In genomic region chr20:44475694-44476560, GRCh38 we compare ENCODE assay signal across 8 cellular contexts. TPM values are rescaled to one million over a fixed set of nuclear protein-coding genes. Genes with fewer than 3 reads are reported as not detected.
DNase-seq lines count a peak whose midpoint lies in the region; ATAC-seq and TF ChIP-seq lines count a peak whose summit lies in the region.

A gene with protein sequence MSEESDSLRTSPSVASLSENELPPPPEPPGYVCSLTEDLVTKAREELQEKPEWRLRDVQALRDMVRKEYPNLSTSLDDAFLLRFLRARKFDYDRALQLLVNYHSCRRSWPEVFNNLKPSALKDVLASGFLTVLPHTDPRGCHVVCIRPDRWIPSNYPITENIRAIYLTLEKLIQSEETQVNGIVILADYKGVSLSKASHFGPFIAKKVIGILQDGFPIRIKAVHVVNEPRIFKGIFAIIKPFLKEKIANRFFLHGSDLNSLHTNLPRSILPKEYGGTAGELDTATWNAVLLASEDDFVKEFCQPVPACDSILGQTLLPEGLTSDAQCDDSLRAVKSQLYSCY (plus strand): TSS chr20:44475874. CDS start chr20:44480000, 4,126 bp downstream.

- H3K4me1 ChIP-seq in body of pancreas = peaks cover 23% of the 10 kb centered on the region
- H3K4me1 ChIP-seq in iPS-15b (ENCODE audit: control insufficient read depth, insufficient read depth, low read length) = peaks cover 3% of the 10 kb centered on the region

- ATAC-seq in HG03064 (IDR thresholded peaks at IDR 0.05; ENCODE audit: low read depth, unreplicated experiment) (peak; percentile 82), body of pancreas (peak; percentile 98)

- H3K9me3 ChIP-seq in body of pancreas (no peaks in the 10 kb centered on the region), iPS-15b (ENCODE audit: control insufficient read depth, insufficient read depth, low read length) (no peaks in the 10 kb centered on the region)

- intact Hi-C loops in body of pancreas (cut with DNase I) = no loop called here

- WGBS in body of pancreas, 2 donors = 3 to 5% methylated on average over 17 to 49 of the region's 55 CpGs

- DNase-seq in 8988T = peak; percentile 84
- peak; percentile 20 for DNase-seq in NCI-H2107 (lab: John Stamatoyannopoulos, UW)
- DNase-seq in UCSD-AML1 (lab: John Stamatoyannopoulos, UW; ENCODE audit: unreplicated experiment) = peak; percentile 89
- peak; percentile 90 to 94 (median 92) for DNase-seq in body of pancreas
- peak; percentile 57 for DNase-seq in skeletal muscle cell (ENCODE audit: low read depth)

- TF ChIP-seq POLR2A in GM18526 (IDR thresholded peaks at IDR 0.05; ENCODE audit: extremely low read depth, insufficient read length) = peak; percentile 98
- peak; percentile 93 to 98 (median 97) for TF ChIP-seq POLR2A in body of pancreas (IDR thresholded peaks at IDR 0.05)

- H3K36me3 ChIP-seq in body of pancreas (replicated peaks in 1 of 2; ENCODE audit: insufficient read depth in 1 of 2, low read depth in 2 of 2) (no peaks in the 10 kb centered on the region), iPS-15b (ENCODE audit: control insufficient read depth, insufficient read depth, low read length) (no peaks in the 10 kb centered on the region)

- TF ChIP-seq CTCF in body of pancreas (IDR thresholded peaks at IDR 0.05) = peak in 6 of 7 experiments; percentile 12 to 70 (median 50)

- H3K9ac ChIP-seq in iPS-15b (ENCODE audit: low read depth, low read length) = peak within 1 kb of the TSS; percentile 88

- peak within 1 kb of the TSS; percentile 37 to 71 for H3K4me3 ChIP-seq in body of pancreas
- peak within 1 kb of the TSS; percentile 92 for H3K4me3 ChIP-seq in iPS-15b (ENCODE audit: low read depth, low read length)
- peak within 1 kb of the TSS; percentile 96 for H3K4me3 ChIP-seq in skeletal muscle cell (ENCODE audit: low read depth, low read length)

- H3K27me3 ChIP-seq in body of pancreas = no peaks in the 10 kb centered on the region
- no peaks in the 10 kb centered on the region for H3K27me3 ChIP-seq in iPS-15b (ENCODE audit: control insufficient read depth, insufficient read depth, low read length)

- peak within 1 kb of the TSS; percentile 57 to 87 (median 78) for H3K27ac ChIP-seq in body of pancreas

RNA-seq across cellular contexts. Expression of the gene that starts here (rescaled TPM):
- 1 to 10 TPM; 8.3 to 9.9 TPM for total RNA-seq in body of pancreas

Comparison
In these comparisons a context has a peak if more than half of its experiments do, and no peak if none do; other contexts are left out.
1. Peak in every context shown above with its lines: DNase-seq, ATAC-seq, H3K4me3 ChIP-seq and H3K27ac ChIP-seq.
2. DNase-seq: peak in every context shown above with its lines; median percentile 92 in body of pancreas; 89 in UCSD-AML1; 84 in 8988T; 57 in skeletal muscle cell; 20 in NCI-H2107.